ENCODE assay signal across 27 cellular contexts in the genomic region with DNA sequence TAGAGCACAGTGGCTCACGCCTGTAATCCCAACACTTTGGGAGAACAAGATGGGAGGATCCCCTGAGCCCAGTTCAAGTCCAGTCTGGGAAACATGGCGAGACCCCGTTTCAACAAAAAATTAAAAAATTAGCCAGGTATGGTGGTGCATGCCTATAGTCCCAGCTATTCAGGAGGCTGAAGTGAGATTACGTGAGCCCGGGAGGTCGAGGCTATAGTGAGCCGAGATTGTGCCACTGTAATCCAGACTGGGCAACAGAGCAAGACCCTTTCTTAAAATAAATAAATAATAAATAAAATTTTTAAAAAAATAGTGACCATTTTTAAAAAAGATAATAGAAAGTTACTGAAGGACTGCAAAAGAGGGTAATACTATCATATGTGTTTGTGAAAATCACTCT.
"Had no signal": no experiment of that assay in that cellular context is flagged by ENCODE, and none has a peak within 500 bp of the region (broad histone marks: within the 10 kb centered on the region; RNA-seq: fewer than 3 reads in every experiment).

No MANE protein-coding gene starts in this region.

- H3K4me3 ChIP-seq: stomach, suprapubic skin, testis, thoracic aorta, thyroid gland, tibial artery, tibial nerve, transverse colon, upper lobe of left lung, upper lobe of right lung, uterus, vagina had no signal

- H3K4me1 ChIP-seq: stomach, suprapubic skin, testis, thyroid gland, tibial artery, tibial nerve, transverse colon, upper lobe of left lung, upper lobe of right lung, uterus, vagina had no signal

- ATAC-seq: stimulated activated effector memory CD8-positive, alpha-beta T cell treated with anti-CD3 and anti-CD28 coated beads, Interleukin-12 subunit alpha, Interleukin-12 subunit beta, amount 100 ng/mL, for 72 hours; stimulated activated memory B cell treated with anti-CD40 and anti-IgM and Interleukin-4, amounts not matched to agents 10 μg/mL and 1 μg/mL and 100 μg/mL, for 72 hours; stimulated activated naive B cell treated with anti-CD40 and anti-IgM and Interleukin-4, amounts not matched to agents 10 μg/mL and 1 μg/mL and 100 μg/mL, for 72 hours; stimulated activated naive CD8-positive, alpha-beta T cell treated with anti-CD3 and anti-CD28 coated beads, Interleukin-15, amount 100 ng/mL, for 72 hours; stimulated activated naive CD8-positive, alpha-beta T cell treated with anti-CD3 and anti-CD28 coated beads, Interleukin-15, Interleukin-2, amounts not matched to agents 100 U/mL and 50 U/mL, for 24 hours; upper lobe of right lung had no signal

- H3K27me3 ChIP-seq: stomach, suprapubic skin, testis, thyroid gland, tibial artery, tibial nerve, transverse colon, upper lobe of left lung, upper lobe of right lung, uterus, vagina had no signal

- H3K9me3 ChIP-seq: stomach, suprapubic skin, testis, thoracic aorta, thyroid gland, tibial artery, tibial nerve, transverse colon, upper lobe of left lung, upper lobe of right lung, uterus, vagina had no signal

- H3K27ac ChIP-seq: stomach, suprapubic skin, testis, thoracic aorta, thyroid gland, tibial artery, tibial nerve, transverse colon, upper lobe of left lung, upper lobe of right lung, uterus, vagina had no signal

- FAIRE-seq: urothelium cell line had no signal

- DNase-seq: stimulated activated CD4-positive, alpha-beta T cell treated with anti-CD3 and anti-CD28 coated beads, Interleukin-2, amount 100 ng/mL, for 48 hours; stimulated activated CD4-positive, alpha-beta T cell treated with anti-CD3 and anti-CD28 coated beads, Interleukin-4, amount 100 ng/mL, for 1 hour; stimulated activated CD4-positive, alpha-beta T cell treated with anti-CD3 and anti-CD28 coated beads, Interleukin-4, amount 100 ng/mL, for 24 hours; stimulated activated CD4-positive, alpha-beta T cell treated with anti-CD3 and anti-CD28 coated beads, Interleukin-4, amount 100 ng/mL, for 4 hours; stimulated activated CD8-positive, alpha-beta memory T cell treated with anti-CD3 and anti-CD28 coated beads, Interleukin-4, amount 100 ng/mL, for 48 hours; stimulated activated naive B cell treated with anti-CD40 and anti-IgM and Interleukin-4, amounts not matched to agents 10 μg/mL and 1 μg/mL and 100 μg/mL, for 72 hours; stimulated activated naive CD4-positive, alpha-beta T cell; stimulated activated naive CD4-positive, alpha-beta T cell treated with Interleukin-2 at 50 U/mL for 16 hours; stimulated activated naive CD8-positive, alpha-beta T cell treated with anti-CD3 and anti-CD28 coated beads, Interleukin-15, amount 100 ng/mL, for 72 hours; stimulated activated naive CD8-positive, alpha-beta T cell treated with anti-CD3 and anti-CD28 coated beads, Interleukin-15, Interleukin-2, amounts not matched to agents 100 U/mL and 50 U/mL, for 24 hours; stomach; substantia nigra; testis; thyroid gland; tibial artery; transverse colon; trophoblast cell; upper lobe of left lung; upper lobe of right lung; uterus had no signal

- H3K36me3 ChIP-seq: uterus had no signal
